ENCODE assay signal across 1 cellular context in genomic region chr2:4381773-4382172, GRCh38.
TF ChIP-seq lines count a peak whose summit lies in the region.

No MANE protein-coding gene starts in this region.

TF ChIP-seq in H1, 55 proteins besides CTCF, POLR2A, EP300 and RAD21:
- TF ChIP-seq ZNF274 (IDR thresholded peaks at IDR 0.05; ENCODE audit: borderline replicate concordance, extremely low read depth, low read length) (no peak), SUZ12 (IDR thresholded peaks at IDR 0.05; ENCODE audit: low read length) (no peak), ATF3 (IDR thresholded peaks at IDR 0.05; ENCODE audit: insufficient read depth, low read depth, low read length) (no peak), SIX5 (IDR thresholded peaks at IDR 0.05; ENCODE audit: low read depth, low read length) (no peak), GABPA (IDR thresholded peaks at IDR 0.05; ENCODE audit: borderline replicate concordance, insufficient read depth, low read length) (no peak), CEBPB (IDR thresholded peaks at IDR 0.05; ENCODE audit: low read depth, low read length) (no peak), BRCA1 (IDR thresholded peaks at IDR 0.05; ENCODE audit: low read depth, low read length) (no peak), TAF7 (optimal IDR thresholded peaks at IDR 0.05; ENCODE audit: borderline replicate concordance, low read depth, low read length) (no peak), ASH2L (IDR thresholded peaks at IDR 0.05; ENCODE audit: low read length) (no peak), SIRT6 (IDR thresholded peaks at IDR 0.05; ENCODE audit: low read length) (no peak), MAX (IDR thresholded peaks at IDR 0.05) (no peak), SP2 (IDR thresholded peaks at IDR 0.05; ENCODE audit: low read length) (no peak), RNF2 (IDR thresholded peaks at IDR 0.05; ENCODE audit: borderline replicate concordance, low read depth, low read length, missing control alignments, poor library complexity, severe bottlenecking) (no peak), SRF (IDR thresholded peaks at IDR 0.05; ENCODE audit: low read depth, low read length) (no peak)
TF ChIP-seq in H1: peak in this region for 0.
